In the genomic region with DNA sequence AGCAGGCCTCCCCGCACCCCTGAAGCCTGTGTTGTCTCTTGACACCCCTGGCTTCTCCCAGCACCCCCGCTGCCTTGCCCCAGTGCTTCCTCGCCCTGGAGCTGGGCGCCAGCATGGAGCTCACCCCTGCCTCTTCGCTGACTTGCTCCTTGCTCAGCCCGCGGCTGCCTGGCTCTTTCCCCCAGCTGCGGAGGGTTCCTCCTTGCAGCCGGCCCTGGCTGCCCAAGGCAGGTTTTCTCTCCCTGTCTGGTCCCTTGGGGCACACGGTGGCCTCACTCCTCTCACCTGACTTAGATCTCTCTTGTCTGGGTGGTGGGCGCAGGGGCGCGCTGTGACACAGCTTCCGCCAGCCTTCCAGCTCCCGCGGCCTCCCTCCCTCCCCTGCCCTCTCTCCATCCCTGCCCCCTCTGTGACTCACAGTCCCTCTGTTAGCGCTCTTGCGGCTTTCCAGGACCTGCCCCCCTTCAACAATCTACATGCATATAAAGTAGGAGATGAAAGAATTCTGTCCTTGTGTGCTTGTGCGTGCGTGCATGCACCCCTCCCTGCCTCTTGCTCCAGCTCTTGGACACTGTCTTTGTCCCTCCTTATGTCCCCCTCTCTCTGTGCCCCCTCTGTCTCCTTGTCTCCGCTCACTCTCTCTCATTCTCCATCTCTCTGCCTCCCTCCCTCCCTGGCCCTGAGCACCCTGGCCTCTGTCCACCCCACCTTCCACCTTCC, we compare ENCODE assay signal across 8 cellular contexts. TPM values are rescaled to one million over a fixed set of nuclear protein-coding genes. Genes with fewer than 3 reads are reported as not detected.
DNase-seq lines count a peak whose midpoint lies in the region; FAIRE-seq and TF ChIP-seq lines count a peak whose summit lies in the region.

No MANE protein-coding gene starts in this region.

- H3K27ac ChIP-seq in ACC112 (ENCODE audit: low read depth, low read length) = peak overlapping the region; percentile 16; the same call in 1 of the 2 replicates
- peak overlapping the region; percentile 35 for H3K27ac ChIP-seq in muscle layer of colon (ENCODE audit: low read depth, low read length)
- peak overlapping the region; percentile 44 to 47 for H3K27ac ChIP-seq in tibial artery

- no peak overlapping the region for H2AFZ ChIP-seq in ACC112 (ENCODE audit: low read length, unreplicated experiment)

- H3K4me3 ChIP-seq in ACC112 (ENCODE audit: low read depth, low read length) (peak overlapping the region; percentile 74), bronchial epithelial cell (ENCODE audit: low read depth, low read length) (peak overlapping the region; percentile 27), muscle layer of colon (ENCODE audit: low read depth in 1 of 2, low read length in 2 of 2) (peak overlapping the region; percentile 31 to 56), tibial artery (peak overlapping the region; percentile 29 to 44)

- intact Hi-C loops in tibial artery (cut with DNase I; ENCODE audit: low total_unique reads) = loop anchor here (5.0 kb wide), 1 partner anchor 186 kb away; no protein-coding TSS in a partner anchor

- H3K4me1 ChIP-seq in ACC112 (ENCODE audit: control insufficient read depth, insufficient read depth, low read length, unreplicated experiment) (no peaks in the 10 kb centered on the region), muscle layer of colon (ENCODE audit: insufficient read depth, low read length) (no peaks in the 10 kb centered on the region), tibial artery (peaks cover 0 to 22% (median 5%) of the 10 kb centered on the region in 4 donors)

- FAIRE-seq in H54 (lab: Jason Lieb, UNC) = peak; percentile 64
- no peak for FAIRE-seq in bronchial epithelial cell (lab: Jason Lieb, UNC)

- DNase-seq in H54 (ENCODE audit: insufficient read length, low spot score) (peak; percentile 89), SIG-M5 treated with dmso at 0.1 percent for 504 hours (lab: John Stamatoyannopoulos, UW; ENCODE audit: unreplicated experiment) (peak; percentile 61), bronchial epithelial cell (ENCODE audit: low read depth) (peak; percentile 49), tibial artery (no peak), activated gamma-delta T cell treated with Interleukin-2 at 50 U/mL for 16 hours (no peak)
- DNase-seq in effector CD4-positive, alpha-beta T cell = no peak

- no peaks in the 10 kb centered on the region for H3K9me3 ChIP-seq in muscle layer of colon (ENCODE audit: low read length)
- H3K9me3 ChIP-seq in tibial artery = no peaks in the 10 kb centered on the region

- TF ChIP-seq POLR2A in H54 (IDR thresholded peaks at IDR 0.05; ENCODE audit: low read depth, low read length) = peak; percentile 44; the same call in 1 of the 2 replicates

- TF ChIP-seq CTCF in bronchial epithelial cell (IDR thresholded peaks at IDR 0.05; ENCODE audit: insufficient read depth, low read length, severe bottlenecking) (no peak), tibial artery (IDR thresholded peaks at IDR 0.05) (no peak)

- H3K9ac ChIP-seq in muscle layer of colon (ENCODE audit: low read length) = peak overlapping the region; percentile 49

- H3K36me3 ChIP-seq in ACC112 (ENCODE audit: insufficient read depth, low read length) (no peaks in the 10 kb centered on the region), bronchial epithelial cell (ENCODE audit: control insufficient read depth, insufficient read depth, low read length) (peaks cover 7% of the 10 kb centered on the region), muscle layer of colon (ENCODE audit: insufficient read depth, low read length) (peaks cover 16% of the 10 kb centered on the region), tibial artery (peaks cover 0 to 24% (median 0%) of the 10 kb centered on the region in 3 donors)

- H3K27me3 ChIP-seq in ACC112 (ENCODE audit: insufficient read depth, low read length) (no peaks in the 10 kb centered on the region), bronchial epithelial cell (ENCODE audit: control insufficient read depth, insufficient read depth, low read length) (no peaks in the 10 kb centered on the region), muscle layer of colon (ENCODE audit: control insufficient read depth in 1 of 2, insufficient read depth in 2 of 2, low read length in 2 of 2) (peaks cover 0 to 11% of the 10 kb centered on the region in 2 donors), tibial artery (no peaks in the 10 kb centered on the region)

- H3K79me2 ChIP-seq in ACC112 (ENCODE audit: control insufficient read depth, insufficient read depth, low read length, unreplicated experiment) = peaks cover 4% of the 10 kb centered on the region

RNA-seq across cellular contexts. Expression of a gene that starts 2.2 kb away (rescaled TPM):
- 4.5 and 5.4 TPM in 2 replicates for total RNA-seq in bronchial epithelial cell

RNA-seq across cellular contexts. Expression of a gene that starts 14.6 kb away (rescaled TPM):
- under 0.01 and 0.26 TPM in 2 replicates for total RNA-seq in bronchial epithelial cell

RNA-seq across cellular contexts. Expression of a gene that starts 27.9 kb away (rescaled TPM):
- total RNA-seq in bronchial epithelial cell = 26.3 and 27.7 TPM in 2 replicates

RNA-seq across cellular contexts. Expression of a gene that starts 28.2 kb away (rescaled TPM):
- total RNA-seq in bronchial epithelial cell = 126 and 136 TPM in 2 replicates

RNA-seq across cellular contexts. Expression of a gene that starts 41.6 kb away (rescaled TPM):
- 1.7 and 1.8 TPM in 2 replicates for total RNA-seq in bronchial epithelial cell

Comparison
In these comparisons a context has a peak if more than half of its experiments do, and no peak if none do; other contexts are left out.
1. DNase-seq: peak in H54 (single experiment), SIG-M5 treated with dmso at 0.1 percent for 504 hours (single experiment) and bronchial epithelial cell (single experiment); none in tibial artery (0 of 2), effector CD4-positive, alpha-beta T cell (single experiment) and activated gamma-delta T cell treated with Interleukin-2 at 50 U/mL for 16 hours (single experiment).
2. Peak in every context shown above with its lines, with median percentiles within 50 percentile points of each other: H3K27ac ChIP-seq and H3K4me3 ChIP-seq.